ENCODE assay signal across 1 cellular context in genomic region chr17:1473841-1474240, GRCh38.
TF ChIP-seq lines count a peak whose summit lies in the region.

No MANE protein-coding gene starts in this region.

TF ChIP-seq in WTC11, 78 proteins besides CTCF, POLR2A, EP300 and RAD21 (continued from another document):
- TF ChIP-seq ATF2 (CRISPR knock-in tag; IDR thresholded peaks at IDR 0.05; ENCODE audit: borderline replicate concordance, low read depth): no peak
- TF ChIP-seq TCF7 (CRISPR knock-in tag; IDR thresholded peaks at IDR 0.05; ENCODE audit: low read depth): no peak
- TF ChIP-seq MAX (CRISPR knock-in tag; IDR thresholded peaks at IDR 0.05): no peak
- TF ChIP-seq OVOL2 (CRISPR knock-in tag; IDR thresholded peaks at IDR 0.05; ENCODE audit: borderline replicate concordance): no peak
- TF ChIP-seq ESRRA (CRISPR knock-in tag; IDR thresholded peaks at IDR 0.05; ENCODE audit: borderline replicate concordance): no peak
- no peak for TF ChIP-seq CDX4 (CRISPR knock-in tag; IDR thresholded peaks at IDR 0.05; ENCODE audit: borderline replicate concordance)
- no peak for TF ChIP-seq STAT6 (CRISPR knock-in tag; conservative IDR thresholded peaks at IDR 0.05; ENCODE audit: low read depth)
- TF ChIP-seq KAT7 (CRISPR knock-in tag; IDR thresholded peaks at IDR 0.05; ENCODE audit: borderline replicate concordance): no peak
- TF ChIP-seq MXD4 (CRISPR knock-in tag; IDR thresholded peaks at IDR 0.05; ENCODE audit: borderline replicate concordance): no peak
- no peak for TF ChIP-seq FOXJ3 (CRISPR knock-in tag; IDR thresholded peaks at IDR 0.05; ENCODE audit: borderline replicate concordance)
